22 cellular contexts compared by ENCODE assay signal in the genomic region with DNA sequence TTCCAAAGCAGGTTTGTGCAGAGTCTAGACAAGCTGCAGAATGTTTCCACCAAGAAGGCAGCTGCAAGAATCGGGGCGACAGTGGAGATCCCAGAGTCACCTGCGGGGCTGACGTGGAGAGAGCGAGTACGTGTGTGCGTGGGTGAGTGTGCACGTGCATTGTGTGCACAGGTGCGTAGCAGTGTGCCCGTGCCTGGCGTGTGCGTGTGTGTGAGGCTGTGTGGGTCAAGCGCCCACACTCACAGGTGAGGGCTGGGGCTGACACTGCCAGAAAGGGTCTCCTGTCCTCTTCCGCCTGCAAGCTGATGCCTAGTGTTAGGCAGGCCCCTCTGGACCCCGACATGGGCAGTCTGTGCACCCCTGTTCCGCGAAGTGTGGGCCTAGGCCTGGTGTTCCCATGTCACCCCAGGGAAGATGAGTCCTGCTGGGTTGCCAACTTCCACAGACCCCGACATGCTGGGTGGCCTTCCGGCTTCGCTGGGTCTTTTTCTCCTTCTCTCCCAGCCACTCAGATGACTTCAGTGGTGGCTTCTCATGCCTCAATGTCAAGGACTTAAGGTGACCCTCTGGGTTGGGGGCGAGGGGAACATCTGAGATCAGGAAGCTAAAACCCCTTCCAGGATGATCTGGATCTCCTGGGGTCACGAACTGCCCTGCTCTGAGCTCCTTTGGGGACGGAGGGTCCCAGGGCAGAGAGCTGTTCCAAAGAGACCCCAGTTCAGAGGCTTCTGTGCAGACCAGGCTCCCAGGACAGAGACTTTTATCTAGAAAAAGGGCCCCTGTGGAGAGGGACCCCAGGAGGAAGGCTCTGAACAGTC. TPM values are rescaled to one million over a fixed set of nuclear protein-coding genes. Genes with fewer than 3 reads are reported as not detected.
"Had no signal": no experiment of that assay in that cellular context is flagged by ENCODE, and none has a peak within 500 bp of the region (broad histone marks: within the 10 kb centered on the region; RNA-seq: fewer than 3 reads in every experiment).

No MANE protein-coding gene starts in this region.

- H3K27ac Mint-ChIP-seq: activated CD4-positive, alpha-beta T cell treated with anti-CD3 and anti-CD28 coated beads, Interleukin-2, amount 10 ng/mL, durations not matched to agents 7 days and 5 days; activated CD8-positive, alpha-beta T cell treated with anti-CD3 and anti-CD28 coated beads, Interleukin-2, amount 10 ng/mL, durations not matched to agents 7 days and 5 days; activated naive CD4-positive, alpha-beta T cell treated with anti-CD3 and anti-CD28 coated beads, Interleukin-2, amount 10 ng/mL, durations not matched to agents 7 days and 5 days had no signal

- DNase-seq: activated CD4-positive, alpha-beta T cell treated with anti-CD3 and anti-CD28 coated beads, Interleukin-2, amount 10 ng/mL, durations not matched to agents 7 days and 5 days; activated CD8-positive, alpha-beta T cell treated with anti-CD3 and anti-CD28 coated beads, Interleukin-2, amount 10 ng/mL, durations not matched to agents 7 days and 5 days; activated naive CD4-positive, alpha-beta T cell treated with anti-CD3 and anti-CD28 coated beads, Interleukin-2, amount 10 ng/mL, durations not matched to agents 7 days and 5 days; activated T-cell treated with anti-CD3 and anti-CD28 coated beads, Interleukin-2, amount 50 U/mL, for 4 hours; effector memory CD4-positive, alpha-beta T cell; foreskin melanocyte; hippocampal formation; stimulated activated CD4-positive, alpha-beta T cell treated with anti-CD3 and anti-CD28 coated beads, Interleukin-4, amount 100 ng/mL, for 4 hours; stimulated activated naive CD4-positive, alpha-beta T cell; thyroid gland had no signal

- ATAC-seq: activated CD4-positive, CD25-positive, alpha-beta regulatory T cell treated with anti-CD3 and anti-CD28 coated beads, Interleukin-2, amount 50 U/mL, for 24 hours; activated T-cell treated with anti-CD3 and anti-CD28 coated beads, Interleukin-2, amount 50 U/mL, for 4 hours had no signal

- H3K27me3 Mint-ChIP-seq: activated CD4-positive, alpha-beta T cell treated with anti-CD3 and anti-CD28 coated beads, Interleukin-2, amount 10 ng/mL, durations not matched to agents 7 days and 5 days had no signal

- H3K4me3 Mint-ChIP-seq: activated CD4-positive, alpha-beta T cell treated with anti-CD3 and anti-CD28 coated beads, Interleukin-2, amount 10 ng/mL, durations not matched to agents 7 days and 5 days; activated CD8-positive, alpha-beta T cell treated with anti-CD3 and anti-CD28 coated beads, Interleukin-2, amount 10 ng/mL, durations not matched to agents 7 days and 5 days; activated naive CD4-positive, alpha-beta T cell treated with anti-CD3 and anti-CD28 coated beads, Interleukin-2, amount 10 ng/mL, durations not matched to agents 7 days and 5 days; activated T-cell treated with anti-CD3 and anti-CD28 coated beads, Interleukin-2, amount 50 U/mL, for 4 hours had no signal

- H3K36me3 Mint-ChIP-seq: activated naive CD4-positive, alpha-beta T cell treated with anti-CD3 and anti-CD28 coated beads, Interleukin-2, amount 10 ng/mL, durations not matched to agents 7 days and 5 days had no signal

- H3K9me3 ChIP-seq: pancreas, thyroid gland had no signal

- H3K4me1 Mint-ChIP-seq: activated CD4-positive, alpha-beta T cell treated with anti-CD3 and anti-CD28 coated beads, Interleukin-2, amount 10 ng/mL, durations not matched to agents 7 days and 5 days; activated naive CD4-positive, alpha-beta T cell treated with anti-CD3 and anti-CD28 coated beads, Interleukin-2, amount 10 ng/mL, durations not matched to agents 7 days and 5 days had no signal

- H3K36me3 ChIP-seq: breast epithelium, pancreas, spleen, thyroid gland had no signal

- H3K27me3 ChIP-seq: breast epithelium, pancreas, thyroid gland had no signal

- H3K27ac ChIP-seq: breast epithelium, pancreas, thyroid gland had no signal

- H3K4me3 ChIP-seq: breast epithelium, pancreas, spleen, thyroid gland had no signal

- H3K9me3 Mint-ChIP-seq: activated T-cell treated with anti-CD3 and anti-CD28 coated beads, Interleukin-2, amount 50 U/mL, for 4 hours had no signal

RNA-seq across cellular contexts. Expression of a gene that starts 10.4 kb away (rescaled TPM):
- total RNA-seq: activated CD4-positive, alpha-beta T cell treated with anti-CD3 and anti-CD28 coated beads, Interleukin-2, amount 10 ng/mL, durations not matched to agents 7 days and 5 days; activated CD8-positive, alpha-beta T cell treated with anti-CD3 and anti-CD28 coated beads, Interleukin-2, amount 10 ng/mL, durations not matched to agents 7 days and 5 days; activated T-cell treated with anti-CD3 and anti-CD28 coated beads, Interleukin-2, amount 50 U/mL, for 4 hours; dermis blood vessel endothelial cell; lung microvascular endothelial cell; mononuclear cell; spleen; T-helper 1 cell treated with Interleukin-12 subunit alpha and Interleukin-12 subunit beta and Interleukin-4 antibody, amounts not matched to agents 30 ng/mL and 1 ng/mL, for 36 hours; thyroid gland had no signal
- polyA plus RNA-seq: neural cell had no signal

RNA-seq across cellular contexts. Expression of a gene that starts 14.4 kb away (rescaled TPM):
- total RNA-seq: activated CD4-positive, alpha-beta T cell treated with anti-CD3 and anti-CD28 coated beads, Interleukin-2, amount 10 ng/mL, durations not matched to agents 7 days and 5 days; activated T-cell treated with anti-CD3 and anti-CD28 coated beads, Interleukin-2, amount 50 U/mL, for 4 hours; astrocyte; dermis blood vessel endothelial cell; epithelial cell of proximal tubule; lung microvascular endothelial cell; renal cortical epithelial cell; T-helper 1 cell treated with Interleukin-12 subunit alpha and Interleukin-12 subunit beta and Interleukin-4 antibody, amounts not matched to agents 30 ng/mL and 1 ng/mL, for 36 hours; thyroid gland had no signal
- polyA plus RNA-seq: neural cell had no signal

RNA-seq across cellular contexts. Expression of a gene that starts 28.5 kb away (rescaled TPM):
- total RNA-seq: dermis blood vessel endothelial cell, epithelial cell of proximal tubule, lung microvascular endothelial cell, renal cortical epithelial cell had no signal
- polyA plus RNA-seq: neural cell had no signal
